18 cellular contexts compared by ENCODE assay signal in genomic region chr2:230879891-230880290, GRCh38. TPM values are rescaled to one million over a fixed set of nuclear protein-coding genes. Genes with fewer than 3 reads are reported as not detected.
"Had no signal": no experiment of that assay in that cellular context is flagged by ENCODE, and none has a peak within 500 bp of the region (broad histone marks: within the 10 kb centered on the region; RNA-seq: fewer than 3 reads in every experiment).

No MANE protein-coding gene starts in this region.

- DNase-seq: activated B cell treated with CpG ODN at 0.5 μM for 24 hours; activated CD4-positive, alpha-beta T cell treated with anti-CD3 and anti-CD28 coated beads for 36 hours; activated CD4-positive, alpha-beta T cell treated with anti-CD3 and anti-CD28 coated beads, Interleukin-2, amount 50 U/mL, for 4 hours; activated effector memory CD4-positive, alpha-beta T cell treated with Interleukin-2 at 50 U/mL for 16 hours; activated naive CD4-positive, alpha-beta T cell treated with anti-CD3 and anti-CD28 coated beads for 36 hours; hypothalamus; midbrain; retina; stimulated activated CD4-positive, alpha-beta T cell treated with anti-CD3 and anti-CD28 coated beads, Interleukin-4, amount 100 ng/mL, for 24 hours; stimulated activated naive CD4-positive, alpha-beta T cell treated with Interleukin-2 at 50 U/mL for 16 hours; T-helper 9 cell; upper lobe of right lung had no signal

- H3K27ac ChIP-seq: coronary artery, esophagus muscularis mucosa, neural progenitor cell, upper lobe of right lung had no signal

- H3K4me1 ChIP-seq: esophagus muscularis mucosa, upper lobe of right lung had no signal

- ATAC-seq: activated CD4-positive, alpha-beta T cell treated with anti-CD3 and anti-CD28 coated beads for 36 hours; upper lobe of right lung had no signal

- H3K4me3 ChIP-seq: cardiac muscle cell, coronary artery, esophagus muscularis mucosa, neural progenitor cell, upper lobe of right lung had no signal

- H3K9ac ChIP-seq: neural progenitor cell had no signal

- H3K36me3 ChIP-seq: neural progenitor cell, upper lobe of right lung had no signal

- H3K9me3 ChIP-seq: esophagus muscularis mucosa, upper lobe of right lung had no signal

- FAIRE-seq: frontal cortex had no signal

RNA-seq across cellular contexts. Expression of gene GPR55, which starts 45.2 kb away (rescaled TPM):
- total RNA-seq: cardiac muscle cell, frontal cortex, progenitor cell of endocrine pancreas had no signal
- polyA plus RNA-seq: cardiac muscle cell had no signal
